Comparison of ENCODE assay signal across 1 cellular context in the genomic region with DNA sequence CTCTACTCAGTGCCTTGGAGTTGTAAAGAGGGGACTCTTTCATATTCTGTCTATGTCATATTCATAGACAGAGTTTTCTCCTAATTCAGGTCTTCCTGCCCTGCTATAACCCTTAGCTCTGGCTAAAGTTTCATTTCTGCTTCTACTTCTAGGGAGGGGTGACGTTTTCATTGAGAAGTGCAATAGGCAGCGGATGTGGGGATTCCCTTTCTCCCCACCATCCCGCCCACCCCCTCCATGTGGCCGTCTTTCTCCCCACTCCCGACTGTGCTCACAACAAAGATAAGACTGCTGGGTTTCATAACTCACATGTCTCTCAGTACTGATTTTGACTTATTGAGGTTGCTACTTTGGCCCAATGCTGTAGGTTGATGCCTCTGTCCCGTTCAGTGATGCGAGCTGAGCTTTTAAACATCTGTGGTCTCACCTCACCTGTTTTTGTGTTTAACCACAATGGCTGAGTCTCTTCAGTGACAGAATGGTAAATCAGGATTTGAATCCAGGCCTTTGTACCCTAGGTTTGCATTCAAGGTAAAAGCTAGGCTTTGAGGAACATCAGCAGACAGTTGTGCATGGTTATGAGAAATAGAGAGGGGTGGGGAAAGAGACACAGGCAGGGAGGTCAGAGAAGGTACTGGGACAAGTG.
TF ChIP-seq lines count a peak whose summit lies in the region.

No MANE protein-coding gene starts in this region.

TF ChIP-seq in GM23338, 12 proteins besides CTCF, POLR2A, EP300 and RAD21 (continued from another document):
- TF ChIP-seq REST (IDR thresholded peaks at IDR 0.05; ENCODE audit: unreplicated experiment) (no peak), ETS1 (IDR thresholded peaks at IDR 0.05) (no peak), NANOG (IDR thresholded peaks at IDR 0.05; ENCODE audit: borderline replicate concordance) (no peak), EZH2phosphoT487 (IDR thresholded peaks at IDR 0.05; ENCODE audit: unreplicated experiment) (no peak)
